Comparison of ENCODE assay signal across 9 cellular contexts in the genomic region with DNA sequence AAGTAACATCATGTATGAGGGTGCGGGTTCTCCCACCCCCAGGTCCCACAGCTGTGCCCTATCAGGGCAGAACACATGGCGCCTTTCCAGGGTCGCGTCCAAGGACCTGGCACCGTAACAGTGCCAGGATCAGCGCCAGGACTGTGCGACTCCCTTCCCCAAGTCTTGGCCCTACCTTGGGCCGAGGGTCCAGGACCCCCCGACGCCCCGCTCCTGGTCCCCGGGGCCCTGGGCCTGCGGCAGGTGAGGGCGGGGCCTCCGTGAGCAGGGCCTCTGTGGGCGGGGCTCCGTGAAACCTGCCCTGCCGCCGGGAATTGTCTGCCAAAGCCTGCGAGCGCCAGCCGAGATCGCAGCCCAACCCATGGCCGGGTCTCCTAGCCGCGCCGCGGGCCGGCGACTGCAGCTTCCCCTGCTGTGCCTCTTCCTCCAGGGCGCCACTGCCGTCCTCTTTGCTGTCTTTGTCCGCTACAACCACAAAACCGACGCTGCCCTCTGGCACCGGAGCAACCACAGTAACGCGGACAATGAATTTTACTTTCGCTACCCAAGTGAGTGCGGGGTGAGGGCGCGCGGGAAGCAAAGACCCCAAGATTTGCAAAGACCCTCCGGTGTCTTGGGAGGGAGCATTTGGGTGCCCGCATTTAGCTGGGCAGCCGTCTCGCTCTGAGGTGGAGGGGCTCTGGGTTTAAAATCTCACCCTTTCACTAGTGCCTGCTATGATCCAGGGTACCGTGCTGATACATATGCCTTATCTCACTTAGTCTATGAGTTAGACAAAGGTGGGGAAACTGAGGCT. TPM values are rescaled to one million over a fixed set of nuclear protein-coding genes. Genes with fewer than 3 reads are reported as not detected.
DNase-seq lines count a peak whose midpoint lies in the region; ATAC-seq and TF ChIP-seq lines count a peak whose summit lies in the region.
"Had no signal": no experiment of that assay in that cellular context is flagged by ENCODE, and none has a peak within 500 bp of the region (broad histone marks: within the 10 kb centered on the region; RNA-seq: fewer than 3 reads in every experiment).

A gene with protein sequence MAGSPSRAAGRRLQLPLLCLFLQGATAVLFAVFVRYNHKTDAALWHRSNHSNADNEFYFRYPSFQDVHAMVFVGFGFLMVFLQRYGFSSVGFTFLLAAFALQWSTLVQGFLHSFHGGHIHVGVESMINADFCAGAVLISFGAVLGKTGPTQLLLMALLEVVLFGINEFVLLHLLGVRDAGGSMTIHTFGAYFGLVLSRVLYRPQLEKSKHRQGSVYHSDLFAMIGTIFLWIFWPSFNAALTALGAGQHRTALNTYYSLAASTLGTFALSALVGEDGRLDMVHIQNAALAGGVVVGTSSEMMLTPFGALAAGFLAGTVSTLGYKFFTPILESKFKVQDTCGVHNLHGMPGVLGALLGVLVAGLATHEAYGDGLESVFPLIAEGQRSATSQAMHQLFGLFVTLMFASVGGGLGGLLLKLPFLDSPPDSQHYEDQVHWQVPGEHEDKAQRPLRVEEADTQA (plus strand): TSS at position 323 of the 796 bp plus-strand sequence. CDS start 39 bp downstream, at position 362.

- peak; percentile 48 for DNase-seq in NCI-H510A (lab: John Stamatoyannopoulos, UW)
- peak; percentile 29 to 64 for DNase-seq in breast epithelium (ENCODE audit: low spot score in 2 of 2)
- DNase-seq in left kidney (ENCODE audit: low read depth, low spot score) = peak; percentile 82
- DNase-seq in thoracic aorta (ENCODE audit: low spot score) = no peak

- H3K9me3 ChIP-seq in ES-I3 (ENCODE audit: control insufficient read depth, insufficient read depth, low read length) (no peaks in the 10 kb centered on the region), breast epithelium (no peaks in the 10 kb centered on the region), thoracic aorta (no peaks in the 10 kb centered on the region)

- H3K4me3 ChIP-seq in breast epithelium = peak within 1 kb of the TSS; percentile 28 to 64 (median 55)
- peak within 1 kb of the TSS; percentile 69 for H3K4me3 ChIP-seq in thoracic aorta
- H3K4me3 ChIP-seq: SK-N-MC had no signal

- H3K36me3 ChIP-seq in ES-I3 (ENCODE audit: insufficient read depth, low read length) (no peaks in the 10 kb centered on the region), breast epithelium (no peaks in the 10 kb centered on the region), thoracic aorta (no peaks in the 10 kb centered on the region)

- TF ChIP-seq CTCF in breast epithelium (IDR thresholded peaks at IDR 0.05) = no peak
- TF ChIP-seq CTCF in thoracic aorta (IDR thresholded peaks at IDR 0.05) = no peak

- no peak for ATAC-seq in thoracic aorta (ENCODE audit: insufficient number of reproducible peaks, low FRiP score, low read depth)
- no peak for ATAC-seq in HG02870 (IDR thresholded peaks at IDR 0.05; ENCODE audit: unreplicated experiment)
- ATAC-seq in GM19455 (IDR thresholded peaks at IDR 0.05; ENCODE audit: unreplicated experiment) = no peak
- no peak for ATAC-seq in HG03520 (IDR thresholded peaks at IDR 0.05; ENCODE audit: unreplicated experiment)

- H3K27me3 ChIP-seq in breast epithelium (no peaks in the 10 kb centered on the region), thoracic aorta (replicated peaks; ENCODE audit: insufficient read depth) (no peaks in the 10 kb centered on the region)

- intact Hi-C loops in breast epithelium (cut with DNase I; ENCODE audit: low total_unique reads) = no loop called here

- no peak for TF ChIP-seq POLR2A in breast epithelium (IDR thresholded peaks at IDR 0.05)

- peak within 1 kb of the TSS; percentile 69 for H3K9ac ChIP-seq in ES-I3 (ENCODE audit: low read depth, low read length)

- H3K27ac ChIP-seq in breast epithelium (no peak within 1 kb of the TSS), thoracic aorta (no peak within 1 kb of the TSS)
- H3K27ac ChIP-seq: SK-N-MC had no signal

- no peaks in the 10 kb centered on the region for H3K4me1 ChIP-seq in ES-I3 (ENCODE audit: insufficient read depth, low read length)
- H3K4me1 ChIP-seq in breast epithelium = no peaks in the 10 kb centered on the region
- peaks cover 4 to 10% of the 10 kb centered on the region in 2 donors for H3K4me1 ChIP-seq in thoracic aorta (ENCODE audit: control insufficient read depth in 1 of 2, low read depth in 2 of 2)

RNA-seq across cellular contexts. Expression of the gene that starts here (rescaled TPM):
- total RNA-seq in breast epithelium = not detected
- not detected for total RNA-seq in thoracic aorta

Comparison
In these comparisons a context has a peak if more than half of its experiments do, and no peak if none do; other contexts are left out.
1. Peak in DNase-seq and H3K4me3 ChIP-seq in breast epithelium; RNA of the gene not detected or under 1 TPM.